Comparison of ENCODE assay signal across 9 cellular contexts in the genomic region with DNA sequence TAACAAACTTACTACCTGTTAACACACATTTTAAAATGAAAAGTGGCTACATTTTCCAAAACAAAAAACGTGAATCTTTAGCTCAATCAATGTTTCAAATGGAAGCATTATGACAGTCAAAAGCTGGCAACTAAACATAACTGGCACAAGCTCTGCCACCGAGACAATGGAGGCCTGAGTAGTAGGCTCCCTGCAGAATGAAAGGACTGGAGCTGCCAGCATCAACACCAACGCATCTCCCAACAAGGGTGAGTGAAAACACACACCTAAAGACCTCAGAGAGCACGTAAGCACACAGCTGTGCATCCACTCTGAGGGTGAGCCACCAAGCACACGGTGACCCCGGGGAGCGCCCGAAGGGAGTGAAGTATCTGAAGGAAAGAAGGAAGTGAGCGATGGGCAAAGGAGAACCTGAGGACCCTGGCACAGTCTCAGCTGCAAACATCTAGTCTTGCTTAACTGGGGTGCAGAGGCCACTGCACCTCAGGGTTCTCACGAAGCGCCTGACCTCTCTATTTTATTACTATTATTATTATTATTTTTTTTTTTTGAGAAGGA. TPM values are rescaled to one million over a fixed set of nuclear protein-coding genes. Genes with fewer than 3 reads are reported as not detected.
A peak's percentile ranks its signal among the peaks of the same experiment; 100 is the strongest.
DNase-seq lines count a peak whose midpoint lies in the region; ATAC-seq and TF ChIP-seq lines count a peak whose summit lies in the region.
"Had no signal": no experiment of that assay in that cellular context is flagged by ENCODE, and none has a peak within 500 bp of the region (broad histone marks: within the 10 kb centered on the region; RNA-seq: fewer than 3 reads in every experiment).

No MANE protein-coding gene starts in this region.

- H3K27me3 Mint-ChIP-seq in nephron progenitor cell (ENCODE audit: low read depth, poor library complexity): no peaks in the 10 kb centered on the region

- H3K9me3 ChIP-seq in BLaER1 treated with 17β-estradiol and CSF1 and Interleukin-3, amounts not matched to agents 10 nM and 100 nM (replicated peaks in 1 of 11): no peaks in the 10 kb centered on the region
- H3K9me3 ChIP-seq in HCT116 (ENCODE audit: control insufficient read depth in 1 of 2, insufficient read depth in 1 of 2, low read depth in 1 of 2, low read length in 2 of 2): no peaks in the 10 kb centered on the region
- H3K9me3 ChIP-seq: tibial nerve had no signal

- H3K79me2 ChIP-seq in HCT116 (ENCODE audit: insufficient read depth, low read length): peaks cover 34% of the 10 kb centered on the region

- H3K27me3 ChIP-seq in BLaER1 treated with 17β-estradiol and CSF1 and Interleukin-3, amounts not matched to agents 10 nM and 100 nM: no peaks in the 10 kb centered on the region
- H3K27me3 ChIP-seq in HCT116 (ENCODE audit: insufficient read depth, low read length): no peaks in the 10 kb centered on the region
- H3K27me3 ChIP-seq: tibial nerve had no signal

- no peaks in the 10 kb centered on the region for H3K9me2 ChIP-seq in HCT116 (ENCODE audit: insufficient read depth)

- peak overlapping the region in 9 of 11 experiments; percentile 90 to 97 (median 95); a peak in 15 of 22 replicates for H3K27ac ChIP-seq in BLaER1 treated with 17β-estradiol and CSF1 and Interleukin-3, amounts not matched to agents 10 nM and 100 nM
- peak overlapping the region; percentile 95; the same call in 1 of the 2 replicates for H3K27ac ChIP-seq in HCT116 (ENCODE audit: low read depth, low read length)
- H3K27ac ChIP-seq in angular gyrus (ENCODE audit: low read depth, low read length): peak overlapping the region; percentile 22

- in situ Hi-C loops in GM13976 (cut with MboI; ENCODE audit: low sequenced_read_pairs, unreplicated experiment): loop anchor here (10.0 kb wide), 1 partner anchor 84 kb away; the partner anchor contains the start of gene RPS21

- H3K36me3 ChIP-seq in BLaER1 treated with 17β-estradiol and CSF1 and Interleukin-3, amounts not matched to agents 10 nM and 100 nM: peaks cover 25 to 40% (median 26%) of the 10 kb centered on the region in 11 experiments
- peaks cover 12 to 28% of the 10 kb centered on the region in 2 experiments; a peak in 3 of 4 replicates for H3K36me3 ChIP-seq in HCT116 (ENCODE audit: control insufficient read depth in 1 of 2, insufficient read depth in 2 of 2, low read length in 2 of 2)

- CTCF ChIA-PET in HCT116 (lab: Charles Lee): interaction anchor here (0.7 to 2.6 kb wide), 5 partner anchors 68 to 126 kb away, joined by 3 to 25 read pairs (median 4); partner anchors contain the start of genes RBBP8NL and RPS21

- H3K4me3 Mint-ChIP-seq in nephron progenitor cell: peak overlapping the region; percentile 47

- POLR2A ChIA-PET in HCT116 (lab: Charles Lee): interaction anchor here (1.0 kb wide), 1 partner anchor 82 kb away, joined by 4 read pairs; no protein-coding TSS in a partner anchor

- no peak for TF ChIP-seq POLR2A in HCT116 (IDR thresholded peaks at IDR 0.05; ENCODE audit: borderline replicate concordance, extremely low read depth, insufficient read depth, insufficient read length)

- DNase-seq in HCT116 (ENCODE audit: low read depth, low spot score): no peak
- DNase-seq in nephron progenitor cell: no peak
- no peak for DNase-seq in NCI-H1048 (lab: John Stamatoyannopoulos, UW)
- no peak for DNase-seq in stimulated activated naive CD4-positive, alpha-beta T cell (lab: John Stamatoyannopoulos, UW)
- DNase-seq in NCI-H2227 (lab: John Stamatoyannopoulos, UW; ENCODE audit: unreplicated experiment): no peak
- no peak for DNase-seq in GM13976 (ENCODE audit: low spot score)

- H3K9me3 Mint-ChIP-seq in nephron progenitor cell: no peaks in the 10 kb centered on the region

- intact Hi-C loops in HCT116 (cut with micrococcal nuclease): loop anchor here (5.0 to 10.0 kb wide), 3 partner anchors 66 to 504 kb away; partner anchors contain the start of genes LAMA5 and OGFR

- H3K4me1 Mint-ChIP-seq in nephron progenitor cell: peaks cover 22% of the 10 kb centered on the region

- RAD21 ChIA-PET in HCT116 (lab: Charles Lee; ENCODE audit: low non-redundant PET in 1 of 2, low total read pairs in 2 of 2, uncharacterized antibody in 2 of 2, unreplicated experiment in 2 of 2): no interaction called here

- peaks cover 29 to 36% (median 31%) of the 10 kb centered on the region in 11 experiments for H4K20me1 ChIP-seq in BLaER1 treated with 17β-estradiol and CSF1 and Interleukin-3, amounts not matched to agents 10 nM and 100 nM
- H4K20me1 ChIP-seq in HCT116 (ENCODE audit: insufficient read depth): peaks cover 19% of the 10 kb centered on the region; the same call in 1 of the 2 replicates

- peak overlapping the region in 10 of 11 experiments; percentile 71 to 96 (median 88); a peak in 17 of 22 replicates for H3K4me2 ChIP-seq in BLaER1 treated with 17β-estradiol and CSF1 and Interleukin-3, amounts not matched to agents 10 nM and 100 nM
- H3K4me2 ChIP-seq in HCT116 (ENCODE audit: low read length): no peak overlapping the region

- H2AFZ ChIP-seq in HCT116 (ENCODE audit: low read depth, low read length, poor library complexity, severe bottlenecking): no peak overlapping the region

- TF ChIP-seq RAD21 in HCT116 (IDR thresholded peaks at IDR 0.05; ENCODE audit: low read depth): no peak

- no TSS peak for BruUV-seq in HCT116 (replicated peaks; lab: Mats Ljungman, UMichigan)

- H3K9ac ChIP-seq in BLaER1 treated with 17β-estradiol and CSF1 and Interleukin-3, amounts not matched to agents 10 nM and 100 nM: peak overlapping the region in 9 of 11 experiments; percentile 95 to 100 (median 97); a peak in 13 of 22 replicates
- 0 out of 2 replicates have a peak overlapping the region, but pooled peaks have one; percentile 14 for H3K9ac ChIP-seq in HCT116 (ENCODE audit: low read length)

- peak overlapping the region in 8 of 10 experiments; percentile 80 to 100 (median 98); a peak in 10 of 20 replicates for H3K4me3 ChIP-seq in BLaER1 treated with 17β-estradiol and CSF1 and Interleukin-3, amounts not matched to agents 10 nM and 100 nM
- no peak overlapping the region; a peak in 1 of 4 replicates for H3K4me3 ChIP-seq in HCT116 (replicated peaks in 1 of 2; ENCODE audit: low read depth in 1 of 2, low read length in 2 of 2)

- peaks cover 23 to 50% (median 30%) of the 10 kb centered on the region in 10 experiments for H3K4me1 ChIP-seq in BLaER1 treated with 17β-estradiol and CSF1 and Interleukin-3, amounts not matched to agents 10 nM and 100 nM
- peaks cover 17 to 39% of the 10 kb centered on the region in 2 experiments for H3K4me1 ChIP-seq in HCT116 (ENCODE audit: control insufficient read depth in 1 of 2, insufficient read depth in 2 of 2, low read length in 2 of 2)

- no peak overlapping the region for H3K27ac Mint-ChIP-seq in nephron progenitor cell

- no peak for ATAC-seq in HCT116

- no peaks in the 10 kb centered on the region for H3K36me3 Mint-ChIP-seq in nephron progenitor cell (ENCODE audit: low read depth)

- TF ChIP-seq CTCF in HCT116 (IDR thresholded peaks at IDR 0.05 in 2 of 3, conservative IDR thresholded peaks at IDR 0.05 in 1 of 3; ENCODE audit: borderline replicate concordance in 1 of 3, insufficient read depth in 1 of 3, low read depth in 2 of 3, low read length in 2 of 3): no peak
- no peak for TF ChIP-seq CTCF in nephron progenitor cell (IDR thresholded peaks at IDR 0.05)
- no peak for TF ChIP-seq CTCF in GM13976 (IDR thresholded peaks at IDR 0.05; ENCODE audit: borderline replicate concordance, control extremely low read depth, extremely low read depth, insufficient read depth, missing control alignments)

TF ChIP-seq in HCT116, 20 proteins besides CTCF, POLR2A, EP300 and RAD21:
- 0 out of 2 replicates have a peak, but pooled peaks have one; percentile 35 for TF ChIP-seq SIN3A (IDR thresholded peaks at IDR 0.05; ENCODE audit: low read depth)
- no peak for TF ChIP-seq POLR2AphosphoS5 (IDR thresholded peaks at IDR 0.05; ENCODE audit: low read depth, low read length)

RNA-seq across cellular contexts. Expression of gene ADRM1, which starts 1.6 kb away (rescaled TPM):
- 158 TPM for total RNA-seq in HCT116 (2021; ENCODE audit: unreplicated experiment)
- polyA plus RNA-seq in HCT116 (2012): 196 and 200 TPM in 2 replicates

Comparison
In these comparisons a context has a peak if more than half of its experiments do, and no peak if none do; other contexts are left out.
1. H3K27ac ChIP-seq: peak in every context shown above with its lines; median percentile 95 in BLaER1 treated with 17β-estradiol and CSF1 and Interleukin-3, amounts not matched to agents 10 nM and 100 nM; 95 in HCT116; 22 in angular gyrus.
2. H3K4me3 ChIP-seq: peak in BLaER1 treated with 17β-estradiol and CSF1 and Interleukin-3, amounts not matched to agents 10 nM and 100 nM (8 of 10); none in HCT116 (0 of 2).